12 cellular contexts compared by ENCODE assay signal in the genomic region with DNA sequence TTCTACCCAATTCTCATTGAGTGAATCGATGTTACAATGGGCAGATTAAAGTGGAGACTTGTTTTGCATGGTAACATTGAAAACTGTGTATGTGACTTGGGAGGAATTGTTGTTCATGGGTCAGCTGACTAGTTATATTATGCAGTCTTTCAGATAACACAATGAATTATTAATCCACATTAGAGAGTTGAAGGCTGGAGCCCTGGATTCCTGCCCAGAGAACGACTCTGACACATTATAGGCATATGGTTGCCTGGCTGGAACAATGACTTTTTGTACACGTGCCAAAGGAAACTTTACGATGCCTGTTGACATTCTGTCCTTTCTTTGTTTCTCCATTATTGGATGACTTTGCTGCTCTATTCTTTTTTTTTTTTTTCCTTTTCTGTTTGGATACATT. TPM values are rescaled to one million over a fixed set of nuclear protein-coding genes. Genes with fewer than 3 reads are reported as not detected.
A peak's percentile ranks its signal among the peaks of the same experiment; 100 is the strongest.
DNase-seq lines count a peak whose midpoint lies in the region; ATAC-seq, FAIRE-seq and TF ChIP-seq lines count a peak whose summit lies in the region.
"Had no signal": no experiment of that assay in that cellular context is flagged by ENCODE, and none has a peak within 500 bp of the region (broad histone marks: within the 10 kb centered on the region; RNA-seq: fewer than 3 reads in every experiment).

No MANE protein-coding gene starts in this region.

- peak; percentile 91 for FAIRE-seq in small intestine (lab: Jason Lieb, UNC)

- TF ChIP-seq CTCF in fibroblast of the aortic adventitia (IDR thresholded peaks at IDR 0.05; ENCODE audit: insufficient read depth, low read length) = no peak
- TF ChIP-seq CTCF in tibial nerve (IDR thresholded peaks at IDR 0.05) = no peak
- TF ChIP-seq CTCF in upper lobe of right lung (IDR thresholded peaks at IDR 0.05) = no peak

- ATAC-seq in HG03280 (IDR thresholded peaks at IDR 0.05; ENCODE audit: unreplicated experiment) (no peak), upper lobe of right lung (no peak)
- ATAC-seq: Panc1, WTC11 had no signal

- no peaks in the 10 kb centered on the region for H3K36me3 ChIP-seq in SJCRH30
- H3K36me3 ChIP-seq in small intestine (ENCODE audit: control insufficient read depth in 2 of 2, insufficient read depth in 2 of 2, low read length in 2 of 2) = no peaks in the 10 kb centered on the region
- H3K36me3 ChIP-seq in tibial nerve = no peaks in the 10 kb centered on the region
- H3K36me3 ChIP-seq in upper lobe of right lung = no peaks in the 10 kb centered on the region

- H3K27ac ChIP-seq in SJCRH30 (no peak overlapping the region), small intestine (ENCODE audit: low read depth in 1 of 2, low read length in 1 of 2) (peak overlapping the region in 1 of 2 donors; percentile 41), tibial nerve (no peak overlapping the region), upper lobe of right lung (no peak overlapping the region)

- intact Hi-C loops in upper lobe of right lung (cut with DNase I) = no loop called here

- WGBS in small intestine, 3 donors = 7 to 27% (median 21%) methylated on average over 4 of the region's 4 CpGs
- 19 to 23% methylated on average over 4 of the region's 4 CpGs for WGBS in tibial nerve, 2 donors

- no peak for TF ChIP-seq POLR2A in tibial nerve (IDR thresholded peaks at IDR 0.05)

- peaks cover 31% of the 10 kb centered on the region for H3K4me1 ChIP-seq in SJCRH30
- peaks cover 2 to 3% of the 10 kb centered on the region in 2 donors for H3K4me1 ChIP-seq in small intestine (ENCODE audit: control insufficient read depth in 2 of 2, insufficient read depth in 1 of 2, low read depth in 1 of 2, low read length in 1 of 2)
- no peaks in the 10 kb centered on the region for H3K4me1 ChIP-seq in tibial nerve
- H3K4me1 ChIP-seq in upper lobe of right lung = no peaks in the 10 kb centered on the region

- H3K27me3 ChIP-seq in SJCRH30 = no peaks in the 10 kb centered on the region
- no peaks in the 10 kb centered on the region for H3K27me3 ChIP-seq in small intestine (ENCODE audit: control insufficient read depth in 2 of 2, insufficient read depth in 2 of 2, low read length in 2 of 2)
- no peaks in the 10 kb centered on the region for H3K27me3 ChIP-seq in tibial nerve
- no peaks in the 10 kb centered on the region for H3K27me3 ChIP-seq in upper lobe of right lung

- DNase-seq in NCI-H1105 (lab: John Stamatoyannopoulos, UW) = peak; percentile 88
- DNase-seq in SJCRH30 = peak; percentile 37 to 71
- DNase-seq in fibroblast of the aortic adventitia (ENCODE audit: low read depth) = peak; percentile 90
- DNase-seq in small intestine = peak; percentile 98
- DNase-seq in tibial nerve (ENCODE audit: low spot score in 2 of 2) = no peak
- DNase-seq in upper lobe of right lung = no peak
- DNase-seq: IMR-90, retina had no signal

- no peak overlapping the region for H3K4me3 ChIP-seq in SJCRH30
- no peak overlapping the region for H3K4me3 ChIP-seq in fibroblast of the aortic adventitia (ENCODE audit: low read depth, low read length)
- H3K4me3 ChIP-seq in small intestine (ENCODE audit: low read depth in 1 of 2, low read length in 2 of 2) = no peak overlapping the region
- H3K4me3 ChIP-seq in tibial nerve = no peak overlapping the region
- no peak overlapping the region for H3K4me3 ChIP-seq in upper lobe of right lung

- H3K9me3 ChIP-seq in SJCRH30 (replicated peaks) = no peaks in the 10 kb centered on the region
- no peaks in the 10 kb centered on the region for H3K9me3 ChIP-seq in small intestine (ENCODE audit: control insufficient read depth, low read depth)
- no peaks in the 10 kb centered on the region for H3K9me3 ChIP-seq in tibial nerve
- H3K9me3 ChIP-seq in upper lobe of right lung = no peaks in the 10 kb centered on the region

- no peak for TF ChIP-seq EP300 in tibial nerve (IDR thresholded peaks at IDR 0.05)

RNA-seq across cellular contexts. Expression of a gene that starts 52.3 kb away (rescaled TPM):
- not detected in 2 replicates for total RNA-seq in SJCRH30 (2014; rRNA removed; shearing (Covaris generic))
- 3.8 TPM in 1 of 2 replicates, not detected in the other for total RNA-seq in fibroblast of the aortic adventitia (ENCODE audit: low replicate concordance)
- polyA plus RNA-seq in small intestine = 1 to 10 TPM; 1.6 to 2.7 (median 2.2) TPM
- under 1 TPM in 1 of 4 donors, not detected in 3; 0.63 TPM for total RNA-seq in tibial nerve
- total RNA-seq in upper lobe of right lung = not detected
- total RNA-seq: IMR-90, kidney epithelial cell had no signal
- polyA plus RNA-seq: IMR-90 had no signal

Comparison
In these comparisons a context has a peak if more than half of its experiments do, and no peak if none do; other contexts are left out.
1. DNase-seq: peak in NCI-H1105 (single experiment), SJCRH30 (2 of 2), fibroblast of the aortic adventitia (single experiment) and small intestine (single experiment); none in tibial nerve (0 of 2) and upper lobe of right lung (single experiment).